Comparison of ENCODE assay signal across 28 cellular contexts in the genomic region with DNA sequence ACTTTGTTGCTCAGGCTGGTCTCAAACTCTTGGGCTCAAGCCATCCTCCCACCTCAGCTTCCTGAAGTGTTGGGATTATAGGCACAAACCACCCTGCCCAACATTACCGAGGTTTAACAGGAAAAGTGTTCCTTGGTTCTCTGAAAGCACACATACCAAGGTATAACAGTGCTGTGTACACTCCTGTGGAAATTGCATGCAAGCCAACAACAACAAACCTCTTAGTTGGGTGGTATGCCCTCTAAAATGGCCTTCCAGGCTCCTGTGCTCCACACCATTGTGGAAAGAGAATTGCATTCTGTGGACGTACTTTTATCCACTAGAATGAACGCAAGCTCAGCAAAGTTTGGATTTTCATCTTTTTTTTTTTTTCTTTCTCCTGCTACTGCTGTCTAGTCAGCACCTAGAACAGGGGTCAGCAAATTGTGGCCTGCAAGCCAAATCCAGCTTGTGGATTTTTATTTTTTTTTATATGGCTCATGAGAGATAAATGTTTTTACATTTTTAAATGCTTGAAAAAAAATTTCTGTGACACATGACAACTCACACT.
"Had no signal": no experiment of that assay in that cellular context is flagged by ENCODE, and none has a peak within 500 bp of the region (broad histone marks: within the 10 kb centered on the region; RNA-seq: fewer than 3 reads in every experiment).

No MANE protein-coding gene starts in this region.

- H3K4me3 Mint-ChIP-seq: activated CD4-positive, alpha-beta T cell treated with anti-CD3 and anti-CD28 coated beads, Interleukin-2, amount 10 ng/mL, durations not matched to agents 24 days and 14 days; activated CD8-positive, alpha-beta memory T cell treated with anti-CD3 and anti-CD28 coated beads, Interleukin-2, amount 10 ng/mL, durations not matched to agents 7 days and 5 days; activated naive CD8-positive, alpha-beta T cell treated with anti-CD3 and anti-CD28 coated beads, Interleukin-2, amount 50 U/mL, for 24 hours; activated T-cell treated with anti-CD3 and anti-CD28 coated beads, Interleukin-2, amount 50 U/mL, for 4 hours; T-helper 2 cell treated with Interferon-gamma antibody and Interleukin-4, amounts not matched to agents 5 μg/mL and 100 μg/mL, for 36 hours; WTC11 had no signal

- ATAC-seq: activated CD8-positive, alpha-beta memory T cell treated with anti-CD3 and anti-CD28 coated beads, Interleukin-2, amount 10 ng/mL, durations not matched to agents 7 days and 5 days; activated naive CD4-positive, alpha-beta T cell treated with anti-CD3 and anti-CD28 coated beads, Interleukin-2, amount 50 U/mL, for 72 hours; activated naive CD8-positive, alpha-beta T cell treated with anti-CD3 and anti-CD28 coated beads, Interleukin-2, amount 50 U/mL, for 24 hours; activated T-cell treated with anti-CD3 and anti-CD28 coated beads, Interleukin-2, amount 50 U/mL, for 4 hours; Panc1; Right ventricle myocardium inferior had no signal

- H3K27ac ChIP-seq: colonic mucosa had no signal

- H3K27ac Mint-ChIP-seq: activated CD4-positive, alpha-beta T cell treated with anti-CD3 and anti-CD28 coated beads, Interleukin-2, amount 10 ng/mL, durations not matched to agents 24 days and 14 days; activated CD8-positive, alpha-beta memory T cell treated with anti-CD3 and anti-CD28 coated beads, Interleukin-2, amount 10 ng/mL, durations not matched to agents 7 days and 5 days; activated naive CD4-positive, alpha-beta T cell treated with anti-CD3 and anti-CD28 coated beads, Interleukin-2, amount 50 U/mL, for 72 hours; activated naive CD8-positive, alpha-beta T cell treated with anti-CD3 and anti-CD28 coated beads, Interleukin-2, amount 50 U/mL, for 24 hours; T-helper 2 cell treated with Interferon-gamma antibody and Interleukin-4, amounts not matched to agents 5 μg/mL and 100 μg/mL, for 36 hours; WTC11 had no signal

- FAIRE-seq: astrocyte had no signal

- H3K36me3 ChIP-seq: colonic mucosa had no signal

- H3K4me2 ChIP-seq: SK-N-SH had no signal

- H3K4me3 ChIP-seq: colonic mucosa had no signal

- H3K9me2 ChIP-seq: SK-N-SH had no signal

- H3K27me3 Mint-ChIP-seq: activated CD4-positive, alpha-beta T cell treated with anti-CD3 and anti-CD28 coated beads, Interleukin-2, amount 10 ng/mL, durations not matched to agents 24 days and 14 days; activated CD8-positive, alpha-beta memory T cell treated with anti-CD3 and anti-CD28 coated beads, Interleukin-2, amount 10 ng/mL, durations not matched to agents 7 days and 5 days; activated naive CD8-positive, alpha-beta T cell treated with anti-CD3 and anti-CD28 coated beads, Interleukin-2, amount 50 U/mL, for 24 hours had no signal

- H3K4me1 Mint-ChIP-seq: activated CD4-positive, alpha-beta T cell treated with anti-CD3 and anti-CD28 coated beads, Interleukin-2, amount 10 ng/mL, durations not matched to agents 24 days and 14 days; activated CD8-positive, alpha-beta memory T cell treated with anti-CD3 and anti-CD28 coated beads, Interleukin-2, amount 10 ng/mL, durations not matched to agents 7 days and 5 days; activated naive CD8-positive, alpha-beta T cell treated with anti-CD3 and anti-CD28 coated beads, Interleukin-2, amount 50 U/mL, for 24 hours had no signal

- H3K9me3 Mint-ChIP-seq: T-helper 2 cell treated with Interferon-gamma antibody and Interleukin-4, amounts not matched to agents 5 μg/mL and 100 μg/mL, for 36 hours had no signal

- H3K4me1 ChIP-seq: colonic mucosa had no signal

- H3K9ac ChIP-seq: SK-N-SH had no signal

- H3K27me3 ChIP-seq: colonic mucosa had no signal

- H3K9me3 ChIP-seq: colonic mucosa, SK-N-SH had no signal

- DNase-seq: activated CD4-positive, alpha-beta T cell treated with anti-CD3 and anti-CD28 coated beads for 1 hour; activated CD4-positive, alpha-beta T cell treated with anti-CD3 and anti-CD28 coated beads, Interleukin-2, amount 10 ng/mL, durations not matched to agents 24 days and 14 days; activated CD4-positive, alpha-beta T cell treated with anti-CD3 and anti-CD28 coated beads, Interleukin-2, amount 50 U/mL, for 48 hours; activated CD8-positive, alpha-beta memory T cell treated with anti-CD3 and anti-CD28 coated beads, Interleukin-2, amount 10 ng/mL, durations not matched to agents 7 days and 5 days; activated effector memory CD4-positive, alpha-beta T cell treated with anti-CD3 and anti-CD28 coated beads, Interleukin-2, amount 50 U/mL, for 16 hours; activated naive CD4-positive, alpha-beta T cell treated with Interleukin-2 at 50 U/mL for 16 hours; activated naive CD8-positive, alpha-beta T cell treated with anti-CD3 and anti-CD28 coated beads, Interleukin-2, amount 50 U/mL, for 24 hours; activated T-cell treated with anti-CD3 and anti-CD28 coated beads, Interleukin-2, amount 50 U/mL, for 4 hours; amniotic stem cell; cerebellar nuclear complex; colonic mucosa; NCI-H1092; NCI-H1417; NCI-H2029; NCI-H2107; NCI-H2171 treated with DMSO at 0.1 percent for 48 hours; NCI-H226; NCI-H526; NCI-H82; OCI-M1; RPMI8226; SK-N-SH had no signal
